Comparison of ENCODE assay signal across 8 cellular contexts in the genomic region with DNA sequence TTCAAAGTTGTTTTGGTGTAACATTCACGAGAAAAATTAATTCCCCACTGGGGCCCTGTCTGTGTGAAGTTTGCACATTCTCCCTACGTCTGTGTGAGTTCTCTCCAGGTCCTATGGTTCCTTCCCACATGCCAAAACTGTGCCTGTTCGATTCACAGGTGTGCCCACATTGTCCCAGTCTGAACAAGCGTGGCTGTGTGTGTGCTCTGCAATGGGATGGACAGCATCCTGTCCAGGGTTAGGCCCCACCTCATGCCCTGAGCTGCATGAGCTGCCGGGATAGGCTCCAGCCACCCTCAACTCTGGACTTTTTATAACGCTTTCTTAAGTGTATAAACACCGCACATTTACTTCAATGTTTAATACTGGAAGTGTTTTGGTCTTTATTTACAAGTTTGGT.
"Had no signal": no experiment of that assay in that cellular context is flagged by ENCODE, and none has a peak within 500 bp of the region (broad histone marks: within the 10 kb centered on the region; RNA-seq: fewer than 3 reads in every experiment).

No MANE protein-coding gene starts in this region.

- H3K4me2 ChIP-seq: KMS-11 had no signal

- H3K4me3 ChIP-seq: GM23248, HAP-1 had no signal

- H3K9ac ChIP-seq: GM23248, KMS-11 had no signal

- H2AFZ ChIP-seq: GM23248 had no signal

- H3K9me3 ChIP-seq: HAP-1 had no signal

- H3K27ac ChIP-seq: GM23248, KMS-11 had no signal

- DNase-seq: GM23248, GOT3, H7, Karpas-422, KBM-7 had no signal

- ATAC-seq: HCT116 had no signal
